In the genomic region with DNA sequence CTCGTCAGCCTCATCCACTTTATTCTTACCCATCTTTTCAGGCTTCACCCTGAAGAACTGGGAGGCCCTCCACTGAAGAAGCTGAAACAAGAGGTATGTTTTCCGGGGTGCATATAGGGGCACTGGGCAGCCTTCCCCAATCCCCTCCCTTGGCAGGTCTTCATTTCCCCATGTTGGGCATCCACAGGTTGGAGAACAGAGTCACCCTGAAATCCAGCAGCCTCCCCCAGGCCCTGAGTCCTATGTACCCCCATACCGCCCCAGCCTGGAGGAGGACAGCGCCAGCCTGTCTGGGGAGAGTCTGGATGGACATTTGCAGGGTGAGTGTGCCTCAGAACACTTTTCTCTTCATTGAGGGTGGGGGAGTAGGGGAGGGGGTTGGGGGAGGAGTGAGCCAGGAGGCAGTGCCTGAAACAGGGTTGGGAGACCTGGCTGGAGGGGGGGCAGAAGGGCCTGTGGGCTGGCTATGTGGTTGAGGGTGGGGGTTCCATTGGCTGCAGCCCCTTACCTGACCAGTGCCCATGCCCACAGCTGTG, we compare ENCODE assay signal across 8 cellular contexts. TPM values are rescaled to one million over a fixed set of nuclear protein-coding genes. Genes with fewer than 3 reads are reported as not detected.
A peak's percentile ranks its signal among the peaks of the same experiment; 100 is the strongest.
DNase-seq lines count a peak whose midpoint lies in the region; ATAC-seq and TF ChIP-seq lines count a peak whose summit lies in the region.
"Had no signal": no experiment of that assay in that cellular context is flagged by ENCODE, and none has a peak within 500 bp of the region (broad histone marks: within the 10 kb centered on the region; RNA-seq: fewer than 3 reads in every experiment).

No MANE protein-coding gene starts in this region.

- POLR2A ChIA-PET in CD8-positive, alpha-beta T cell (lab: Charles Lee): interaction anchor here (1.2 to 15.9 kb wide), 5 partner anchors 11 to 29 kb away, joined by 3 to 244 read pairs (median 15); a partner anchor contains a TSS

- peak overlapping the region; percentile 54 for H3K27ac ChIP-seq in CD8-positive, alpha-beta T cell (ENCODE audit: low read depth, low read length)

- peak overlapping the region; percentile 95 for H3K27ac Mint-ChIP-seq in CD8-positive, alpha-beta T cell
- H3K27ac Mint-ChIP-seq in activated T-helper 1 cell treated with anti-CD3 and anti-CD28 coated beads, Interleukin-12 subunit alpha, Interleukin-12 subunit beta, Interleukin-2, Interleukin-4 antibody, amounts not matched to agents 30 ng/mL and 10 ng/mL and 1 ng/mL, durations not matched to agents 14 hours and 24 hours and 36 hours: peak overlapping the region; percentile 93
- H3K27ac Mint-ChIP-seq in nephron progenitor cell: peak overlapping the region; percentile 95

- ATAC-seq in CD8-positive, alpha-beta T cell: no peak
- ATAC-seq in HG03439 (IDR thresholded peaks at IDR 0.05; ENCODE audit: unreplicated experiment): no peak

- H3K9me3 ChIP-seq in CD8-positive, alpha-beta T cell (ENCODE audit: low read length): no peaks in the 10 kb centered on the region

- peaks cover 70% of the 10 kb centered on the region for H3K36me3 Mint-ChIP-seq in CD8-positive, alpha-beta T cell
- peaks cover 63% of the 10 kb centered on the region for H3K36me3 Mint-ChIP-seq in activated T-helper 1 cell treated with anti-CD3 and anti-CD28 coated beads, Interleukin-12 subunit alpha, Interleukin-12 subunit beta, Interleukin-2, Interleukin-4 antibody, amounts not matched to agents 30 ng/mL and 10 ng/mL and 1 ng/mL, durations not matched to agents 14 hours and 24 hours and 36 hours (ENCODE audit: low read depth)
- H3K36me3 Mint-ChIP-seq in nephron progenitor cell (ENCODE audit: low read depth): peaks cover 44% of the 10 kb centered on the region

- peak overlapping the region; percentile 33 for H3K4me3 Mint-ChIP-seq in CD8-positive, alpha-beta T cell
- H3K4me3 Mint-ChIP-seq in activated T-helper 1 cell treated with anti-CD3 and anti-CD28 coated beads, Interleukin-12 subunit alpha, Interleukin-12 subunit beta, Interleukin-2, Interleukin-4 antibody, amounts not matched to agents 30 ng/mL and 10 ng/mL and 1 ng/mL, durations not matched to agents 14 hours and 24 hours and 36 hours: peak overlapping the region; percentile 83
- H3K4me3 Mint-ChIP-seq in nephron progenitor cell: peak overlapping the region; percentile 72

- peaks cover 48% of the 10 kb centered on the region for H3K4me1 ChIP-seq in CD8-positive, alpha-beta T cell (ENCODE audit: insufficient read depth, low read length)

- CTCF ChIA-PET in CD8-positive, alpha-beta T cell (lab: Charles Lee): interaction anchor here (0.6 to 8.8 kb wide), 11 partner anchors 10 to 399 kb away, joined by 3 to 116 read pairs (median 6); a partner anchor contains a TSS

- H3K9me3 Mint-ChIP-seq in CD8-positive, alpha-beta T cell: no peaks in the 10 kb centered on the region
- no peaks in the 10 kb centered on the region for H3K9me3 Mint-ChIP-seq in activated T-helper 1 cell treated with anti-CD3 and anti-CD28 coated beads, Interleukin-12 subunit alpha, Interleukin-12 subunit beta, Interleukin-2, Interleukin-4 antibody, amounts not matched to agents 30 ng/mL and 10 ng/mL and 1 ng/mL, durations not matched to agents 14 hours and 24 hours and 36 hours
- H3K9me3 Mint-ChIP-seq in nephron progenitor cell: no peaks in the 10 kb centered on the region

- no peak overlapping the region for H3K4me3 ChIP-seq in CD8-positive, alpha-beta T cell (ENCODE audit: low read depth, low read length)

- H3K4me1 Mint-ChIP-seq in CD8-positive, alpha-beta T cell (ENCODE audit: low read depth): peaks cover 66% of the 10 kb centered on the region
- peaks cover 75% of the 10 kb centered on the region for H3K4me1 Mint-ChIP-seq in activated T-helper 1 cell treated with anti-CD3 and anti-CD28 coated beads, Interleukin-12 subunit alpha, Interleukin-12 subunit beta, Interleukin-2, Interleukin-4 antibody, amounts not matched to agents 30 ng/mL and 10 ng/mL and 1 ng/mL, durations not matched to agents 14 hours and 24 hours and 36 hours (ENCODE audit: low read depth)
- peaks cover 72% of the 10 kb centered on the region for H3K4me1 Mint-ChIP-seq in nephron progenitor cell

- intact Hi-C loops in CD8-positive, alpha-beta T cell (cut with DNase I, micrococcal nuclease): loop anchor here (1.0 kb wide), 1 partner anchor 24 kb away; no protein-coding TSS in a partner anchor
- intact Hi-C loops in activated T-helper 1 cell treated with anti-CD3 and anti-CD28 coated beads, Interleukin-12 subunit alpha, Interleukin-12 subunit beta, Interleukin-2, Interleukin-4 antibody, amounts not matched to agents 30 ng/mL and 10 ng/mL and 1 ng/mL, durations not matched to agents 14 hours and 24 hours and 36 hours (cut with micrococcal nuclease): loop anchor here (1.0 kb wide), 2 partner anchors 24 to 29 kb away; no protein-coding TSS in a partner anchor

- TF ChIP-seq CTCF in CD8-positive, alpha-beta T cell (IDR thresholded peaks at IDR 0.05): no peak
- TF ChIP-seq CTCF in nephron progenitor cell (IDR thresholded peaks at IDR 0.05): no peak

- H3K27me3 Mint-ChIP-seq in CD8-positive, alpha-beta T cell (ENCODE audit: low read depth): no peaks in the 10 kb centered on the region
- H3K27me3 Mint-ChIP-seq in activated T-helper 1 cell treated with anti-CD3 and anti-CD28 coated beads, Interleukin-12 subunit alpha, Interleukin-12 subunit beta, Interleukin-2, Interleukin-4 antibody, amounts not matched to agents 30 ng/mL and 10 ng/mL and 1 ng/mL, durations not matched to agents 14 hours and 24 hours and 36 hours (ENCODE audit: insufficient read depth): peaks cover 2% of the 10 kb centered on the region
- H3K27me3 Mint-ChIP-seq in nephron progenitor cell (ENCODE audit: low read depth, poor library complexity): no peaks in the 10 kb centered on the region

- no peaks in the 10 kb centered on the region for H3K27me3 ChIP-seq in CD8-positive, alpha-beta T cell (ENCODE audit: insufficient read depth, low read length)

- no peak for DNase-seq in CD8-positive, alpha-beta T cell
- no peak for DNase-seq in activated T-helper 1 cell treated with anti-CD3 and anti-CD28 coated beads, Interleukin-12 subunit alpha, Interleukin-12 subunit beta, Interleukin-2, Interleukin-4 antibody, amounts not matched to agents 30 ng/mL and 10 ng/mL and 1 ng/mL, durations not matched to agents 14 hours and 24 hours and 36 hours (ENCODE audit: low spot score)
- DNase-seq in nephron progenitor cell (no peak), NCI-H526 (lab: John Stamatoyannopoulos, UW) (no peak), globus pallidus (ENCODE audit: low spot score) (no peak)

- H3K36me3 ChIP-seq in CD8-positive, alpha-beta T cell (ENCODE audit: insufficient read depth, low read length): peaks cover 29% of the 10 kb centered on the region

RNA-seq across cellular contexts. Expression of a gene that starts 4.0 kb away (rescaled TPM):
- total RNA-seq in CD8-positive, alpha-beta T cell: 1 to 10 TPM; 5.9 to 6.7 TPM
- 73.6 and 80.3 TPM in 2 replicates for total RNA-seq in activated T-helper 1 cell treated with anti-CD3 and anti-CD28 coated beads, Interleukin-12 subunit alpha, Interleukin-12 subunit beta, Interleukin-2, Interleukin-4 antibody, amounts not matched to agents 30 ng/mL and 10 ng/mL and 1 ng/mL, durations not matched to agents 14 hours and 24 hours and 36 hours

RNA-seq across cellular contexts. Expression of a gene that starts 14.4 kb away (rescaled TPM):
- total RNA-seq in CD8-positive, alpha-beta T cell: 1 to 10 TPM; 4.3 to 7.4 TPM
- total RNA-seq in activated T-helper 1 cell treated with anti-CD3 and anti-CD28 coated beads, Interleukin-12 subunit alpha, Interleukin-12 subunit beta, Interleukin-2, Interleukin-4 antibody, amounts not matched to agents 30 ng/mL and 10 ng/mL and 1 ng/mL, durations not matched to agents 14 hours and 24 hours and 36 hours: 70.2 and 71.7 TPM in 2 replicates

RNA-seq across cellular contexts. Expression of a gene that starts 18.2 kb away (rescaled TPM):
- total RNA-seq in CD8-positive, alpha-beta T cell: 100 to 1,000 TPM; 116 to 127 TPM
- total RNA-seq in activated T-helper 1 cell treated with anti-CD3 and anti-CD28 coated beads, Interleukin-12 subunit alpha, Interleukin-12 subunit beta, Interleukin-2, Interleukin-4 antibody, amounts not matched to agents 30 ng/mL and 10 ng/mL and 1 ng/mL, durations not matched to agents 14 hours and 24 hours and 36 hours: 306 and 318 TPM in 2 replicates

RNA-seq across cellular contexts. Expression of a gene that starts 35.3 kb away (rescaled TPM):
- total RNA-seq in CD8-positive, alpha-beta T cell: 1 to 10 TPM; 3.6 to 4.0 TPM
- total RNA-seq in activated T-helper 1 cell treated with anti-CD3 and anti-CD28 coated beads, Interleukin-12 subunit alpha, Interleukin-12 subunit beta, Interleukin-2, Interleukin-4 antibody, amounts not matched to agents 30 ng/mL and 10 ng/mL and 1 ng/mL, durations not matched to agents 14 hours and 24 hours and 36 hours: 0.26 and 0.73 TPM in 2 replicates

RNA-seq across cellular contexts. Expression of a gene that starts 43.0 kb away (rescaled TPM):
- under 1 TPM; 0.22 to 0.81 TPM for total RNA-seq in CD8-positive, alpha-beta T cell
- total RNA-seq in activated T-helper 1 cell treated with anti-CD3 and anti-CD28 coated beads, Interleukin-12 subunit alpha, Interleukin-12 subunit beta, Interleukin-2, Interleukin-4 antibody, amounts not matched to agents 30 ng/mL and 10 ng/mL and 1 ng/mL, durations not matched to agents 14 hours and 24 hours and 36 hours: 1.1 and 2.6 TPM in 2 replicates
- total RNA-seq: endothelial cell of umbilical vein, renal cortical epithelial cell had no signal

Comparison
In these comparisons a context has a peak if more than half of its experiments do, and no peak if none do; other contexts are left out.
1. H3K4me3 Mint-ChIP-seq: peak in every context shown above with its lines; median percentile 83 in activated T-helper 1 cell treated with anti-CD3 and anti-CD28 coated beads, Interleukin-12 subunit alpha, Interleukin-12 subunit beta, Interleukin-2, Interleukin-4 antibody, amounts not matched to agents 30 ng/mL and 10 ng/mL and 1 ng/mL, durations not matched to agents 14 hours and 24 hours and 36 hours; 72 in nephron progenitor cell; 33 in CD8-positive, alpha-beta T cell.